8 cellular contexts compared by ENCODE assay signal in genomic region chr5:42948961-42949347, GRCh38.
A peak's percentile ranks its signal among the peaks of the same experiment; 100 is the strongest.
DNase-seq lines count a peak whose midpoint lies in the region; ATAC-seq and TF ChIP-seq lines count a peak whose summit lies in the region.

No MANE protein-coding gene starts in this region.

- DNase-seq in astrocyte of the cerebellum (ENCODE audit: low read depth) (no peak), psoas muscle (no peak), hippocampal formation (lab: John Stamatoyannopoulos, UW) (no peak), nucleus accumbens (lab: John Stamatoyannopoulos, UW) (no peak)

- H3K4me1 ChIP-seq in psoas muscle: peaks cover 34% of the 10 kb centered on the region

- H3K4me3 ChIP-seq in astrocyte of the cerebellum (ENCODE audit: low read depth, low read length) (peak overlapping the region; percentile 18), psoas muscle (peak overlapping the region; percentile 75)

- ATAC-seq in GM18499 (IDR thresholded peaks at IDR 0.05; ENCODE audit: insufficient read depth, unreplicated experiment) (peak; percentile 4), HG03159 (IDR thresholded peaks at IDR 0.05; ENCODE audit: unreplicated experiment) (peak; percentile 2), psoas muscle (no peak), GM21447 (IDR thresholded peaks at IDR 0.05; ENCODE audit: unreplicated experiment) (no peak), HG02678 (IDR thresholded peaks at IDR 0.05; ENCODE audit: unreplicated experiment) (no peak)

- WGBS in psoas muscle, 3 donors: 13 to 19% (median 14%) methylated on average over 10 of the region's 10 CpGs

- no peaks in the 10 kb centered on the region for H3K9me3 ChIP-seq in psoas muscle

- peaks cover 10 to 91% (median 45%) of the 10 kb centered on the region in 3 donors for H3K27me3 ChIP-seq in psoas muscle (ENCODE audit: insufficient read depth in 3 of 3, low read length in 2 of 3)

- H3K27ac ChIP-seq in psoas muscle: peak overlapping the region; percentile 81

- in situ Hi-C loops in astrocyte of the cerebellum (cut with HindIII; ENCODE audit: low sequenced_read_pairs): no loop called here

- intact Hi-C loops in psoas muscle (cut with DNase I): no loop called here

- no peaks in the 10 kb centered on the region for H3K36me3 ChIP-seq in psoas muscle (ENCODE audit: insufficient read depth in 1 of 2, low read depth in 1 of 2)

- no peak for TF ChIP-seq CTCF in astrocyte of the cerebellum (IDR thresholded peaks at IDR 0.05; ENCODE audit: low read depth, low read length, missing control alignments)
- no peak for TF ChIP-seq CTCF in psoas muscle (IDR thresholded peaks at IDR 0.05)

Comparison
In these comparisons a context has a peak if more than half of its experiments do, and no peak if none do; other contexts are left out.
1. ATAC-seq: peak in GM18499 (single experiment) and HG03159 (single experiment); none in psoas muscle (0 of 4), GM21447 (single experiment) and HG02678 (single experiment).